1 cellular context compared by ENCODE assay signal in the genomic region with DNA sequence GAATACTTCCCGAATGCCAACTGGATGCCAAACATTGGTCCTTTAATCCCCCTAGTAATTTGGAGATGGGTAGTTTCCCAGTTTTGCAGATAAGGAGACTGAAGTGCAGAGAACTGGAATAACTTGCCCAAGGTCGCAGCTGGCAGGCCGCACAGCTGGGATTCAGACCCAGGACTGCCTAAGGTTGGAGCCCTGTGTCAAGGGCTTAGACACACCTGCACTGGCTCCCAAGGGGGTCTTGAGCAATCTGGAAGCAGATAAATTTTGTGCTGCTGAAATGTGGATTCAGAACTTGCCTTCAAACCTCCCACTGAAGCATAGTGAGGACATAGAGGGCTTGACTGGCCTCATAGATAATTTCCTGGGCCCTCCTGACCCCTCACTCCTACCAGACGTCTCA.
TF ChIP-seq lines count a peak whose summit lies in the region.

No MANE protein-coding gene starts in this region.

TF ChIP-seq in A549, 52 proteins besides CTCF, POLR2A, EP300 and RAD21:
- no peak for TF ChIP-seq CBX8 (IDR thresholded peaks at IDR 0.05)
TF ChIP-seq in A549: peak in this region for 0.
